8 cellular contexts compared by ENCODE assay signal in the genomic region with DNA sequence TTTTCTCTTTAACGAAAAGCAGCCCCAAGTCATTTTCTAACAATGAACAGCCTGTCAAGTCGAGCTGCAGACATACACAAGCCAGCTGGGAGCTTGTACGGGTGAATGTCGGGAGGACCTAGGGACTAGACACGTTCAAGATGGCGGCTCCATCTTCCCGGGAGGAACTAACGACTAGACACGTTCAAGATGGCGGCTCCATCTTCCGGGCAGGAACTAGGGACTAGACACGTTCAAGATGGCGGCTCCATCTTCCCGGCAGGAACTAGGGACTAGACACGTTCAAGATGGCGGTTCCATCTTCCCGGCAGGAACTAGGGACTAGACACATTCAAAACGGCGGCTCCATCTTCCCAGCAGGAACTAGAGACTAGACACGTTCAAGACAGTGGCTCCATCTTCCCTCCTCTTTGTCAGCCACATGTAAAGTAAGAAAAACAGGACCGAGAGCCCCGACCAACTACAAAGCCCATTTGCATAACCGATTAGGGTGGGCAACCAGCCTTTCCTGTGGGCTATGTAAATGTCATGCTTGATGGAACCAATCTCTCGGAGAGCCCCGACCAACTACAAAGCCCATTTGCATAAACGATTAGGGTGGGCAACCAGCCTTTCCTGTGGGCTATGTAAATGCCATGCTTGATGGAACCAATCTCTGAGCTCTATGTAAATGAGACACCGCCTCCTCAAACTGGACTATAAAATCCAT.
DNase-seq lines count a peak whose midpoint lies in the region; ATAC-seq and TF ChIP-seq lines count a peak whose summit lies in the region.

No MANE protein-coding gene starts in this region.

- POLR2A ChIA-PET in CD4-positive, alpha-beta T cell (lab: Charles Lee) = no interaction called here
- POLR2A ChIA-PET in RWPE1 (lab: Yijun Ruan, JAX; ENCODE audit: low non-redundant PET) = no interaction called here

- no peak overlapping the region for H3K27ac Mint-ChIP-seq in CD4-positive, alpha-beta T cell

- H3K4me1 Mint-ChIP-seq in CD4-positive, alpha-beta T cell (ENCODE audit: low read depth) = no peaks in the 10 kb centered on the region

- intact Hi-C loops in CD4-positive, alpha-beta T cell (cut with DNase I, micrococcal nuclease) = loop anchor here in 1 of 2 experiments (10.0 kb wide), 1 partner anchor 280 kb away; no protein-coding TSS in a partner anchor
- intact Hi-C loops in right lobe of liver (cut with DNase I) = no loop called here

- peaks cover 0 to 23% (median 0%) of the 10 kb centered on the region in 4 donors for H3K4me1 ChIP-seq in right lobe of liver

- no peak for ATAC-seq in CD4-positive, alpha-beta T cell (ENCODE audit: poor library complexity)
- peak; percentile 57 for ATAC-seq in HG03025 (IDR thresholded peaks at IDR 0.05; ENCODE audit: low FRiP score, unreplicated experiment)
- ATAC-seq in right lobe of liver = peak in 2 of 4 donors; percentile 10 to 31

- H3K4me3 Mint-ChIP-seq in CD4-positive, alpha-beta T cell = peak overlapping the region; percentile 88

- no peaks in the 10 kb centered on the region for H3K27me3 ChIP-seq in CD4-positive, alpha-beta T cell (ENCODE audit: control insufficient read depth, insufficient read depth, low read length)
- no peaks in the 10 kb centered on the region for H3K27me3 ChIP-seq in right lobe of liver

- 30% methylated on average over 20 of the region's 27 CpGs for WGBS in right lobe of liver (ENCODE audit: insufficient coverage, low coverage, low lambda C conversion rate, missing lambda C conversion rate)

- peak in 7 of 10 experiments; percentile 1 to 35 (median 15) for DNase-seq in CD4-positive, alpha-beta T cell
- DNase-seq in caudate nucleus (lab: John Stamatoyannopoulos, UW) (no peak), right lobe of liver (peak; percentile 49 to 76 (median 66)), superior temporal gyrus (ENCODE audit: extremely low spot score) (peak; percentile 76), NCI-H2171 (lab: John Stamatoyannopoulos, UW) (no peak), NCI-H345 treated with DMSO at 0.1 percent for 48 hours (lab: John Stamatoyannopoulos, UW; ENCODE audit: unreplicated experiment) (no peak), RWPE1 (ENCODE audit: low spot score) (no peak)

- H3K27ac ChIP-seq in CD4-positive, alpha-beta T cell (ENCODE audit: low read depth, low read length) = peak overlapping the region; percentile 19
- H3K27ac ChIP-seq in caudate nucleus (ENCODE audit: low read depth, low read length) = peak overlapping the region; percentile 79
- peak overlapping the region in 1 of 3 donors; percentile 33 for H3K27ac ChIP-seq in right lobe of liver
- no peak overlapping the region for H3K27ac ChIP-seq in RWPE1

- no peak for TF ChIP-seq CTCF in CD4-positive, alpha-beta T cell (IDR thresholded peaks at IDR 0.05)
- TF ChIP-seq CTCF in right lobe of liver (IDR thresholded peaks at IDR 0.05) (no peak), RWPE1 (conservative IDR thresholded peaks at IDR 0.05; ENCODE audit: low read depth) (no peak)

- no peaks in the 10 kb centered on the region for H3K9me3 ChIP-seq in CD4-positive, alpha-beta T cell (ENCODE audit: control insufficient read depth, low read length)
- no peaks in the 10 kb centered on the region for H3K9me3 ChIP-seq in right lobe of liver

- H3K9me3 Mint-ChIP-seq in CD4-positive, alpha-beta T cell = peaks cover 12% of the 10 kb centered on the region

- peaks cover 67% of the 10 kb centered on the region for H3K36me3 Mint-ChIP-seq in CD4-positive, alpha-beta T cell (ENCODE audit: low read depth)

- no peak for TF ChIP-seq POLR2A in right lobe of liver (IDR thresholded peaks at IDR 0.05)

- peak overlapping the region; percentile 32 to 46 (median 46) for H3K4me3 ChIP-seq in right lobe of liver

- H3K36me3 ChIP-seq in right lobe of liver = no peaks in the 10 kb centered on the region

- CTCF ChIA-PET in CD4-positive, alpha-beta T cell (lab: Charles Lee) = no interaction called here
- CTCF ChIA-PET in RWPE1 (lab: Yijun Ruan, JAX) = no interaction called here

- H3K27me3 Mint-ChIP-seq in CD4-positive, alpha-beta T cell = no peaks in the 10 kb centered on the region

Comparison
In these comparisons a context has a peak if more than half of its experiments do, and no peak if none do; other contexts are left out.
1. DNase-seq: peak in CD4-positive, alpha-beta T cell (7 of 10), right lobe of liver (3 of 3) and superior temporal gyrus (single experiment); none in caudate nucleus (0 of 61), NCI-H2171 (single experiment), NCI-H345 treated with DMSO at 0.1 percent for 48 hours (single experiment) and RWPE1 (single experiment).